Comparison of ENCODE assay signal across 8 cellular contexts in the genomic region with DNA sequence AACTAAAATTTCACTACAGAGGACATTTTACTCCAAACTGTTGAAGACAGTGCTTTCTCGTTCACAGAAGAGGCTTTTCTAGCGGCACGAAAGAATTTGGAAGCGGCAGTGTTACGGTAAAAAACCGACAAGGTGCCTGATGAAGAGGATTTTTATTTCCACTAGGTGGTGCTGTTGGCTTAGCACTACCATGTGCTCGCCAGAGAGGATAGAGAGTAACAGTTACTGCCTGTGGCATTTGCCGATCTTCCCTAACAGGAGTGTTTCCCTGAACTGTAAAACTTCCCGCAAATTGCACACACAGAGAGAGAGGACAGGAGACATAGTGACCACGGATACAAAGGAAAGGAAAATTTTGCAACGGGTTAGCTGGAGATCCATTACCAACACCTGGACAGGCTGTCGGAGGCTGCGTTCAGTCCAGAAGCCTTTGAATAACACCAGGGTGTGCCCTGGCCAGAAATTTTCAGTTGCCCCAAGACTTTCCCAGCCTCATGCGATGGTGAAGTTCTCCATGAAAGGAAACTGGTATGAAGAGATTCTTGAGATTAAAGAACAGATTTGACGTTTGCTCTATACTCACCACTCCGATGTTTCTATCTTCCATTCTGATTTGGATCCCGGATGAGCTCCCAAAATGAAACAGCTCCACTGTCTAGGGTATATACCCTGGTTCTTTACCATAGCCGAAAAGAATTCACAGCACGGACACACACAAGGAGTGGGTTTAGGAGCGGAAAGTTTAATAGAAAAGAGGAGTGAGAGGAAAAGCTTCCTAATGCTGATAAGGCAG. TPM values are rescaled to one million over a fixed set of nuclear protein-coding genes. Genes with fewer than 3 reads are reported as not detected.
DNase-seq lines count a peak whose midpoint lies in the region; ATAC-seq and TF ChIP-seq lines count a peak whose summit lies in the region.

No MANE protein-coding gene starts in this region.

- H3F3A ChIP-seq in SK-N-SH (replicated peaks; ENCODE audit: insufficient read depth) = no peaks in the 10 kb centered on the region

- TF ChIP-seq RAD21 in SK-N-SH (IDR thresholded peaks at IDR 0.05; ENCODE audit: low read length) = peak; percentile 61

- CTCF ChIA-PET in SK-N-SH (lab: Yijun Ruan, JAX) = interaction anchor here (0.6 to 2.8 kb wide), 15 partner anchors 10 to 124 kb away, joined by 3 to 20 read pairs (median 4); no protein-coding TSS in a partner anchor

- no peak for TF ChIP-seq EP300 in SK-N-SH (IDR thresholded peaks at IDR 0.05; ENCODE audit: borderline replicate concordance in 1 of 2, low read depth in 1 of 2, low read length in 1 of 2)

- no peaks in the 10 kb centered on the region for H3K9me2 ChIP-seq in SK-N-SH

- H3K9ac ChIP-seq in SK-N-SH = no peak overlapping the region

- H3K4me2 ChIP-seq in SK-N-SH = no peak overlapping the region

- DNase-seq in activated CD4-positive, alpha-beta T cell treated with anti-CD3 and anti-CD28 coated beads for 48 hours = peak; percentile 26
- DNase-seq in activated CD4-positive, alpha-beta T cell treated with anti-CD3 and anti-CD28 coated beads for 4 hours = no peak
- DNase-seq in SK-N-SH (peak; percentile 42), foreskin fibroblast (peak; percentile 23 to 60), testis (peak; percentile 29)

- TF ChIP-seq CTCF in LNCAP (IDR thresholded peaks at IDR 0.05) (peak; percentile 63), SK-N-SH (IDR thresholded peaks at IDR 0.05) (peak; percentile 59), foreskin fibroblast (IDR thresholded peaks at IDR 0.05; ENCODE audit: low read depth, low read length) (peak; percentile 15), testis (IDR thresholded peaks at IDR 0.05) (peak in 2 of 3 experiments; percentile 50 to 60)

- H3K9me3 ChIP-seq in SK-N-SH (no peaks in the 10 kb centered on the region), testis (no peaks in the 10 kb centered on the region)

- intact Hi-C loops in testis (cut with DNase I; ENCODE audit: low total_unique reads) = no loop called here

- H3K36me3 ChIP-seq in SK-N-SH (replicated peaks in 1 of 2; ENCODE audit: control insufficient read depth in 1 of 2, insufficient read depth in 2 of 2, low read length in 1 of 2) (no peaks in the 10 kb centered on the region), testis (ENCODE audit: low read depth, missing control alignments) (no peaks in the 10 kb centered on the region)

- ATAC-seq in GM21619 (IDR thresholded peaks at IDR 0.05; ENCODE audit: unreplicated experiment) = no peak
- no peak for ATAC-seq in HG02763 (IDR thresholded peaks at IDR 0.05; ENCODE audit: unreplicated experiment)

- no peak overlapping the region for H3K27ac ChIP-seq in SK-N-SH (ENCODE audit: low read depth in 2 of 2, low read length in 1 of 2)
- no peak overlapping the region for H3K27ac ChIP-seq in testis

- TF ChIP-seq POLR2A in testis (IDR thresholded peaks at IDR 0.05) = no peak

- H4K20me1 ChIP-seq in SK-N-SH (ENCODE audit: insufficient read depth) = no peaks in the 10 kb centered on the region

- H3K4me3 ChIP-seq in SK-N-SH (ENCODE audit: low read depth in 2 of 2, low read length in 1 of 2) (no peak overlapping the region; a peak in 1 of 4 replicates), foreskin fibroblast (ENCODE audit: low read depth in 1 of 2, low read length in 2 of 2) (no peak overlapping the region), testis (peak overlapping the region in 1 of 2 donors; percentile 10)

- H2AFZ ChIP-seq in SK-N-SH (ENCODE audit: low read depth) = no peak overlapping the region

- 40% methylated on average over 20 of the region's 20 CpGs for WGBS in SK-N-SH (ENCODE audit: low lambda C conversion rate)
- WGBS in testis, 2 donors = 65 to 72% methylated on average over 20 of the region's 20 CpGs

- no peaks in the 10 kb centered on the region for H3K79me2 ChIP-seq in SK-N-SH (ENCODE audit: insufficient read depth)

- H3K4me1 ChIP-seq in SK-N-SH (ENCODE audit: control insufficient read depth in 1 of 2, insufficient read depth in 2 of 2, low read depth in 1 of 2, low read length in 1 of 2) (no peaks in the 10 kb centered on the region), testis (no peaks in the 10 kb centered on the region)

- POLR2A ChIA-PET in SK-N-SH (lab: Yijun Ruan, JAX) = interaction anchor here (0.8 kb wide), 1 partner anchor 125 kb away, joined by 3 read pairs; no protein-coding TSS in a partner anchor

- peaks cover 25% of the 10 kb centered on the region; the same call in 1 of the 2 replicates for H3K27me3 ChIP-seq in SK-N-SH (ENCODE audit: insufficient read depth)
- H3K27me3 ChIP-seq in testis = no peaks in the 10 kb centered on the region

TF ChIP-seq in SK-N-SH, 30 proteins besides CTCF, POLR2A, EP300 and RAD21:
- TF ChIP-seq NRF1 (IDR thresholded peaks at IDR 0.05; ENCODE audit: low read depth, low read length) = no peak
- no peak for TF ChIP-seq YY1 (IDR thresholded peaks at IDR 0.05; ENCODE audit: low read depth)
- TF ChIP-seq TAF1 (IDR thresholded peaks at IDR 0.05; ENCODE audit: borderline replicate concordance, low read depth, low read length) = no peak
- no peak for TF ChIP-seq SMC3 (IDR thresholded peaks at IDR 0.05; ENCODE audit: low read depth, low read length)
- TF ChIP-seq GABPA (IDR thresholded peaks at IDR 0.05; ENCODE audit: low read depth) = no peak
- no peak for TF ChIP-seq POLR2AphosphoS5 (IDR thresholded peaks at IDR 0.05; ENCODE audit: low read depth, low read length)
- no peak for TF ChIP-seq ELF1 (IDR thresholded peaks at IDR 0.05)
- no peak for TF ChIP-seq MXI1 (IDR thresholded peaks at IDR 0.05; ENCODE audit: low read depth, low read length)
- TF ChIP-seq, protein P1, sequence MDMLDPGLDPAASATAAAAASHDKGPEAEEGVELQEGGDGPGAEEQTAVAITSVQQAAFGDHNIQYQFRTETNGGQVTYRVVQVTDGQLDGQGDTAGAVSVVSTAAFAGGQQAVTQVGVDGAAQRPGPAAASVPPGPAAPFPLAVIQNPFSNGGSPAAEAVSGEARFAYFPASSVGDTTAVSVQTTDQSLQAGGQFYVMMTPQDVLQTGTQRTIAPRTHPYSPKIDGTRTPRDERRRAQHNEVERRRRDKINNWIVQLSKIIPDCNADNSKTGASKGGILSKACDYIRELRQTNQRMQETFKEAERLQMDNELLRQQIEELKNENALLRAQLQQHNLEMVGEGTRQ (IDR thresholded peaks at IDR 0.05; ENCODE audit: borderline replicate concordance, low read depth, low read length) = no peak
- TF ChIP-seq, protein P2, sequence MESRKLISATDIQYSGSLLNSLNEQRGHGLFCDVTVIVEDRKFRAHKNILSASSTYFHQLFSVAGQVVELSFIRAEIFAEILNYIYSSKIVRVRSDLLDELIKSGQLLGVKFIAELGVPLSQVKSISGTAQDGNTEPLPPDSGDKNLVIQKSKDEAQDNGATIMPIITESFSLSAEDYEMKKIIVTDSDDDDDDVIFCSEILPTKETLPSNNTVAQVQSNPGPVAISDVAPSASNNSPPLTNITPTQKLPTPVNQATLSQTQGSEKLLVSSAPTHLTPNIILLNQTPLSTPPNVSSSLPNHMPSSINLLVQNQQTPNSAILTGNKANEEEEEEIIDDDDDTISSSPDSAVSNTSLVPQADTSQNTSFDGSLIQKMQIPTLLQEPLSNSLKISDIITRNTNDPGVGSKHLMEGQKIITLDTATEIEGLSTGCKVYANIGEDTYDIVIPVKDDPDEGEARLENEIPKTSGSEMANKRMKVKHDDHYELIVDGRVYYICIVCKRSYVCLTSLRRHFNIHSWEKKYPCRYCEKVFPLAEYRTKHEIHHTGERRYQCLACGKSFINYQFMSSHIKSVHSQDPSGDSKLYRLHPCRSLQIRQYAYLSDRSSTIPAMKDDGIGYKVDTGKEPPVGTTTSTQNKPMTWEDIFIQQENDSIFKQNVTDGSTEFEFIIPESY (IDR thresholded peaks at IDR 0.05; ENCODE audit: borderline replicate concordance, low read depth) = no peak
- TF ChIP-seq JUND (IDR thresholded peaks at IDR 0.05) = no peak
- TF ChIP-seq, protein P3, sequence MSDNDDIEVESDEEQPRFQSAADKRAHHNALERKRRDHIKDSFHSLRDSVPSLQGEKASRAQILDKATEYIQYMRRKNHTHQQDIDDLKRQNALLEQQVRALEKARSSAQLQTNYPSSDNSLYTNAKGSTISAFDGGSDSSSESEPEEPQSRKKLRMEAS (IDR thresholded peaks at IDR 0.05; ENCODE audit: low read depth) = no peak
- TF ChIP-seq, protein P4, sequence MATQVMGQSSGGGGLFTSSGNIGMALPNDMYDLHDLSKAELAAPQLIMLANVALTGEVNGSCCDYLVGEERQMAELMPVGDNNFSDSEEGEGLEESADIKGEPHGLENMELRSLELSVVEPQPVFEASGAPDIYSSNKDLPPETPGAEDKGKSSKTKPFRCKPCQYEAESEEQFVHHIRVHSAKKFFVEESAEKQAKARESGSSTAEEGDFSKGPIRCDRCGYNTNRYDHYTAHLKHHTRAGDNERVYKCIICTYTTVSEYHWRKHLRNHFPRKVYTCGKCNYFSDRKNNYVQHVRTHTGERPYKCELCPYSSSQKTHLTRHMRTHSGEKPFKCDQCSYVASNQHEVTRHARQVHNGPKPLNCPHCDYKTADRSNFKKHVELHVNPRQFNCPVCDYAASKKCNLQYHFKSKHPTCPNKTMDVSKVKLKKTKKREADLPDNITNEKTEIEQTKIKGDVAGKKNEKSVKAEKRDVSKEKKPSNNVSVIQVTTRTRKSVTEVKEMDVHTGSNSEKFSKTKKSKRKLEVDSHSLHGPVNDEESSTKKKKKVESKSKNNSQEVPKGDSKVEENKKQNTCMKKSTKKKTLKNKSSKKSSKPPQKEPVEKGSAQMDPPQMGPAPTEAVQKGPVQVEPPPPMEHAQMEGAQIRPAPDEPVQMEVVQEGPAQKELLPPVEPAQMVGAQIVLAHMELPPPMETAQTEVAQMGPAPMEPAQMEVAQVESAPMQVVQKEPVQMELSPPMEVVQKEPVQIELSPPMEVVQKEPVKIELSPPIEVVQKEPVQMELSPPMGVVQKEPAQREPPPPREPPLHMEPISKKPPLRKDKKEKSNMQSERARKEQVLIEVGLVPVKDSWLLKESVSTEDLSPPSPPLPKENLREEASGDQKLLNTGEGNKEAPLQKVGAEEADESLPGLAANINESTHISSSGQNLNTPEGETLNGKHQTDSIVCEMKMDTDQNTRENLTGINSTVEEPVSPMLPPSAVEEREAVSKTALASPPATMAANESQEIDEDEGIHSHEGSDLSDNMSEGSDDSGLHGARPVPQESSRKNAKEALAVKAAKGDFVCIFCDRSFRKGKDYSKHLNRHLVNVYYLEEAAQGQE (IDR thresholded peaks at IDR 0.05; ENCODE audit: low read depth, low read length) = no peak
TF ChIP-seq in SK-N-SH: peak in this region for 0.

RNA-seq across cellular contexts. Expression of a gene that starts 48.1 kb away (rescaled TPM):
- polyA plus RNA-seq in SK-N-SH (2012; rRNA removed) = 1.0 and 2.0 TPM in 2 replicates
- 0.67 and 1.3 TPM in 2 replicates for polyA plus RNA-seq in SK-N-SH (2012; cell fraction: cytosol; rRNA removed)
- 0.45 and 1.1 TPM in 2 replicates for polyA plus RNA-seq in SK-N-SH (2012; cell fraction: nucleus; rRNA removed)
- total RNA-seq in testis = 10 to 100 TPM; 14.4 to 39.5 TPM
- polyA plus RNA-seq in testis (ENCODE audit: insufficient read depth, low read depth, low replicate concordance) = 183 TPM

RNA-seq across cellular contexts. Expression of a gene that starts 50.5 kb away (rescaled TPM):
- polyA plus RNA-seq in SK-N-SH (2012; rRNA removed) = 1.6 and 1.9 TPM in 2 replicates
- polyA plus RNA-seq in SK-N-SH (2012; cell fraction: cytosol; rRNA removed) = 1.1 and 1.2 TPM in 2 replicates
- polyA plus RNA-seq in SK-N-SH (2012; cell fraction: nucleus; rRNA removed) = 0.36 and 1.1 TPM in 2 replicates
- 10 to 100 TPM; 26.5 to 48.9 TPM for total RNA-seq in testis
- polyA plus RNA-seq in testis (ENCODE audit: insufficient read depth, low read depth, low replicate concordance) = 143 TPM

Comparison
In these comparisons a context has a peak if more than half of its experiments do, and no peak if none do; other contexts are left out.
1. DNase-seq: peak in activated CD4-positive, alpha-beta T cell treated with anti-CD3 and anti-CD28 coated beads for 48 hours (single experiment), SK-N-SH (single experiment), foreskin fibroblast (2 of 2) and testis (single experiment); none in activated CD4-positive, alpha-beta T cell treated with anti-CD3 and anti-CD28 coated beads for 4 hours (0 of 2).
2. RNA of a gene that starts 48.1 kb away (polyA plus RNA-seq): 183 TPM in testis (single experiment); 0.45 to 2.0 TPM in SK-N-SH; every median in the first group is over 10 times any median in the second.
3. RNA of a gene that starts 50.5 kb away (polyA plus RNA-seq): 143 TPM in testis (single experiment); 0.36 to 1.9 TPM in SK-N-SH; every median in the first group is over 10 times any median in the second.
4. Peak in every context shown above with its lines, with median percentiles within 50 percentile points of each other: CTCF ChIP-seq.